In genomic region chr19:45975296-45975695, GRCh38 we compare ENCODE assay signal across 1 cellular context.
TF ChIP-seq lines count a peak whose summit lies in the region.

No MANE protein-coding gene starts in this region.

TF ChIP-seq in H1, 55 proteins besides CTCF, POLR2A, EP300 and RAD21 (continued from another document):
- no peak for TF ChIP-seq CHD7 (IDR thresholded peaks at IDR 0.05; ENCODE audit: insufficient replicate concordance, low read length)
- TF ChIP-seq CHD1 (IDR thresholded peaks at IDR 0.05; ENCODE audit: low read depth, low read length), result no peak
- TF ChIP-seq SIRT6 (IDR thresholded peaks at IDR 0.05; ENCODE audit: low read length), result no peak
- no peak for TF ChIP-seq ATF2 (IDR thresholded peaks at IDR 0.05; ENCODE audit: low read length)
- no peak for TF ChIP-seq SP4 (IDR thresholded peaks at IDR 0.05; ENCODE audit: low read length)
- no peak for TF ChIP-seq POU5F1 (IDR thresholded peaks at IDR 0.05; ENCODE audit: low read depth, low read length)
- no peak for TF ChIP-seq NANOG (IDR thresholded peaks at IDR 0.05; ENCODE audit: insufficient read depth, low read depth, low read length, poor library complexity, severe bottlenecking)
- TF ChIP-seq KDM4A (IDR thresholded peaks at IDR 0.05; ENCODE audit: low read depth, low read length, severe bottlenecking), result no peak
- no peak for TF ChIP-seq MAFK (IDR thresholded peaks at IDR 0.05; ENCODE audit: low read depth, low read length)
- TF ChIP-seq ZNF274 (IDR thresholded peaks at IDR 0.05; ENCODE audit: borderline replicate concordance, extremely low read depth, low read length), result no peak
- TF ChIP-seq TAF7 (optimal IDR thresholded peaks at IDR 0.05; ENCODE audit: borderline replicate concordance, low read depth, low read length), result no peak
- TF ChIP-seq SRF (IDR thresholded peaks at IDR 0.05; ENCODE audit: low read depth, low read length), result no peak
- no peak for TF ChIP-seq SIN3A (conservative IDR thresholded peaks at IDR 0.05 in 1 of 2, IDR thresholded peaks at IDR 0.05 in 1 of 2; ENCODE audit: low read depth in 1 of 2, low read length in 2 of 2)
- TF ChIP-seq KDM5A (IDR thresholded peaks at IDR 0.05; ENCODE audit: low read length), result no peak
- TF ChIP-seq HDAC6 (IDR thresholded peaks at IDR 0.05; ENCODE audit: low read depth, low read length), result no peak
- TF ChIP-seq SUZ12 (IDR thresholded peaks at IDR 0.05; ENCODE audit: low read length), result no peak
- no peak for TF ChIP-seq BACH1 (IDR thresholded peaks at IDR 0.05; ENCODE audit: low read length)
- TF ChIP-seq TAF1 (IDR thresholded peaks at IDR 0.05; ENCODE audit: low read depth, low read length), result no peak
